20 cellular contexts compared by ENCODE assay signal in the genomic region with DNA sequence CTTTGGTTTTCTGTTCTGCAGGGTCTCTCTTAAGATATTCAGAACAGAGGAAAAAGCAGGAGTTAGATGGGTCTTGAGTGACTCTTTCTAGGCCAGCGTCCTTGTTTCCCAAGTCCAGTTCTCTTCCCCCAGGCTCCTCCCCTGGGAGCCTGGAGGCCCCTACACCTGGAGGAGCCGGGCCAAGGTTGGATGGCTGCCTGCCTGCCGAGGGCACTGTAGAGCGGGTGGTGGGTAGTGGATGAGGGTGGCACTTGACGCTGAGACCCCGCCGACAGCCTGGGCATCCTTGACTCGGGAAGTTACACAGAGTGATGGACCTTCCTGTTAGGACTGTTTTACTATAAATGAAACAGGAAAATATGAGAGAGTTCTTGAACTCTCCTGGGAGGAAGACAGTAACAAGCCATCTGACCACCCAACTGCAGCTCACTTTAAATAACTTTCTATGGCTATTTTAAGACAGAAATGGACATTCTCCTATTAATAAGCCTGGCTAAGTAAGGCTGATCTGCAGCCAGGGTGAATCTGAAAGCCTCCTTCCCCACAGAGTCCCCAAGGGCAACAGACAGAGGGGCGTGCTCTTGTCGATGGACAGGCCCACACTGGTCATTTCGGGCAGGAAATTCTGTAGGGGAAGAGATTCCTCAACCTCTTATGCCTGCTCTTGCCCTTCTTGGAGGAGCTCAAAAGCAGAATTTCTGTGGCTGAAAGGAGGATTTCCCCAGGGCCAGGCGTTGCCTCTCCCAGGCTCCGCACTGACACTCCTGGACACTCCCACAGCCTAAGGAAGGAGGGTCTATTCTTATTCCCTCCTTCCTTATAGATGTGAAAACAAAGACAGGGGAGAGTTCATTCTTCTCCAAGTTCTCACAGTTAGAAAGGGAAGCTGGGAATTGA. TPM values are rescaled to one million over a fixed set of nuclear protein-coding genes. Genes with fewer than 3 reads are reported as not detected.
A peak's percentile ranks its signal among the peaks of the same experiment; 100 is the strongest.
DNase-seq lines count a peak whose midpoint lies in the region; ATAC-seq, FAIRE-seq and TF ChIP-seq lines count a peak whose summit lies in the region.
"Had no signal": no experiment of that assay in that cellular context is flagged by ENCODE, and none has a peak within 500 bp of the region (broad histone marks: within the 10 kb centered on the region; RNA-seq: fewer than 3 reads in every experiment).

No MANE protein-coding gene starts in this region.

- ATAC-seq in HepG2 (no peak), right lobe of liver (no peak), left ventricle myocardium superior (peak; percentile 80)
- ATAC-seq: effector memory CD8-positive, alpha-beta T cell had no signal

- BruUV-seq in HepG2 (replicated peaks; lab: Mats Ljungman, UMichigan), result no TSS peak

- TF ChIP-seq EP300 in HepG2 (IDR thresholded peaks at IDR 0.05; ENCODE audit: low read depth in 2 of 2, low read length in 2 of 2) (no peak), HepG2 (CRISPR knock-in tag; IDR thresholded peaks at IDR 0.05; ENCODE audit: borderline replicate concordance) (no peak)

- WGBS in HepG2 (ENCODE audit: low lambda C conversion rate), result 79% methylated on average over 12 of the region's 13 CpGs
- WGBS in right lobe of liver (ENCODE audit: insufficient coverage, low coverage, low lambda C conversion rate, missing lambda C conversion rate), result 76% methylated on average over 11 of the region's 13 CpGs

- H2AFZ ChIP-seq in HepG2 (ENCODE audit: low read length) (no peak overlapping the region), neural progenitor cell (replicated peaks) (peak overlapping the region; percentile 95)

- FAIRE-seq in HepG2 (lab: Jason Lieb, UNC), result no peak

- peaks cover 3% of the 10 kb centered on the region for H3K9me3 Mint-ChIP-seq in neural progenitor cell
- H3K9me3 Mint-ChIP-seq: activated CD4-positive, alpha-beta T cell treated with anti-CD3 and anti-CD28 coated beads, Interleukin-2, amount 10 ng/mL, durations not matched to agents 7 days and 5 days; effector memory CD8-positive, alpha-beta T cell had no signal

- H3K27me3 ChIP-seq in HepG2 (ENCODE audit: control insufficient read depth in 1 of 2, insufficient read depth in 2 of 2, low read length in 2 of 2) (no peaks in the 10 kb centered on the region), right lobe of liver (no peaks in the 10 kb centered on the region), neural progenitor cell (no peaks in the 10 kb centered on the region)
- H3K27me3 ChIP-seq: gastrocnemius medialis had no signal

- H3F3A ChIP-seq in neural progenitor cell (ENCODE audit: low read depth), result peaks cover 15% of the 10 kb centered on the region

- H3K79me2 ChIP-seq in HepG2 (ENCODE audit: insufficient read depth, low read length) (no peaks in the 10 kb centered on the region), neural progenitor cell (ENCODE audit: low read depth) (no peaks in the 10 kb centered on the region)

- H3K36me3 Mint-ChIP-seq in neural progenitor cell, result no peaks in the 10 kb centered on the region

- H3K4me3 ChIP-seq in HepG2 (replicated peaks in 1 of 3; ENCODE audit: insufficient read depth in 1 of 3, low read depth in 2 of 3, low read length in 3 of 3), result peak overlapping the region in 1 of 3 experiments; percentile 65; a peak in 3 of 6 replicates
- no peak overlapping the region for H3K4me3 ChIP-seq in right lobe of liver
- no peak overlapping the region for H3K4me3 ChIP-seq in neural progenitor cell
- H3K4me3 ChIP-seq: gastrocnemius medialis, prostate gland had no signal

- CTCF ChIA-PET in HepG2 (lab: Yijun Ruan, JAX; ENCODE audit: low intra/inter-chr PET ratio, low total read pairs), result no interaction called here

- intact Hi-C loops in HepG2 (cut with micrococcal nuclease; ENCODE audit: unreplicated experiment) (no loop called here), right lobe of liver (cut with DNase I) (no loop called here), left ventricle myocardium superior (cut with micrococcal nuclease) (no loop called here)

- TF ChIP-seq RAD21 in HepG2 (CRISPR knock-in tag; IDR thresholded peaks at IDR 0.05), result no peak

- peaks cover 30% of the 10 kb centered on the region for H3K4me1 Mint-ChIP-seq in neural progenitor cell
- H3K4me1 Mint-ChIP-seq: activated CD4-positive, alpha-beta T cell treated with anti-CD3 and anti-CD28 coated beads, Interleukin-2, amount 10 ng/mL, durations not matched to agents 7 days and 5 days had no signal

- POLR2A ChIA-PET in HepG2 (lab: Yijun Ruan, JAX), result no interaction called here

- DNase-seq in HepG2 (ENCODE audit: low spot score), result no peak
- DNase-seq in right lobe of liver, result no peak
- no peak for DNase-seq in left ventricle myocardium superior
- peak; percentile 20 for DNase-seq in neural progenitor cell (ENCODE audit: low spot score)
- DNase-seq in NCI-H69 (lab: John Stamatoyannopoulos, UW), result no peak
- no peak for DNase-seq in SIG-M5 treated with dmso at 0.1 percent for 504 hours (lab: John Stamatoyannopoulos, UW; ENCODE audit: unreplicated experiment)
- no peak for DNase-seq in activated T-cell treated with anti-CD3 and anti-CD28 coated beads, Interleukin-2, amount 50 U/mL, for 48 hours
- DNase-seq in NCI-H1436 treated with DMSO at 0.1 percent for 48 hours (lab: John Stamatoyannopoulos, UW), result no peak
- DNase-seq: activated CD4-positive, alpha-beta T cell treated with anti-CD3 and anti-CD28 coated beads, Interleukin-2, amount 10 ng/mL, durations not matched to agents 7 days and 5 days; activated naive CD8-positive, alpha-beta T cell treated with anti-CD3 and anti-CD28 coated beads, Interleukin-2, amount 10 ng/mL, durations not matched to agents 7 days and 5 days; activated T-cell treated with anti-CD3 and anti-CD28 coated beads, Interleukin-2, amount 50 U/mL, for 1 hour; caudate nucleus; DMS53; effector memory CD8-positive, alpha-beta T cell; gastrocnemius medialis; NCI-H187; NCI-H524; OCI-M1; SK-N-SH had no signal

- in situ Hi-C loops in HepG2 (cut with HindIII; ENCODE audit: extremely low pct_ligation_motif_present, low pct_unique_long_range_greater_than_20kb), result no loop called here

- H3K4me1 ChIP-seq in HepG2 (ENCODE audit: insufficient read depth, low read length) (peaks cover 33% of the 10 kb centered on the region), right lobe of liver (peaks cover 0 to 10% (median 0%) of the 10 kb centered on the region in 4 donors), neural progenitor cell (peaks cover 23% of the 10 kb centered on the region)
- H3K4me1 ChIP-seq: prostate gland had no signal

- H3K9ac ChIP-seq in HepG2 (ENCODE audit: insufficient read depth, low read depth, low read length) (no peak overlapping the region), neural progenitor cell (no peak overlapping the region)
- H3K9ac ChIP-seq: SK-N-SH had no signal

- TF ChIP-seq CTCF in HepG2 (CRISPR knock-in tag; IDR thresholded peaks at IDR 0.05) (no peak), right lobe of liver (IDR thresholded peaks at IDR 0.05) (no peak), neural progenitor cell (IDR thresholded peaks at IDR 0.05) (no peak)

- H4K20me1 ChIP-seq in HepG2 (ENCODE audit: insufficient read depth, low read length), result no peaks in the 10 kb centered on the region
- H4K20me1 ChIP-seq in neural progenitor cell (ENCODE audit: low read depth), result no peaks in the 10 kb centered on the region

- H3K27ac ChIP-seq in HepG2 (ENCODE audit: extremely low read length, insufficient read depth, low read length) (no peak overlapping the region), right lobe of liver (no peak overlapping the region), neural progenitor cell (peak overlapping the region; percentile 8)
- H3K27ac ChIP-seq: gastrocnemius medialis had no signal

- H3K27ac Mint-ChIP-seq in neural progenitor cell, result no peak overlapping the region
- H3K27ac Mint-ChIP-seq: activated naive CD8-positive, alpha-beta T cell treated with anti-CD3 and anti-CD28 coated beads, Interleukin-2, amount 10 ng/mL, durations not matched to agents 7 days and 5 days; effector memory CD8-positive, alpha-beta T cell had no signal

- TF ChIP-seq POLR2A in HepG2 (IDR thresholded peaks at IDR 0.05; ENCODE audit: insufficient read depth in 1 of 2, low read depth in 2 of 2, low read length in 2 of 2) (no peak), right lobe of liver (IDR thresholded peaks at IDR 0.05) (no peak)

- peaks cover 7% of the 10 kb centered on the region for H3K27me3 Mint-ChIP-seq in neural progenitor cell (ENCODE audit: insufficient read depth, low read depth)
- H3K27me3 Mint-ChIP-seq: activated CD4-positive, alpha-beta T cell treated with anti-CD3 and anti-CD28 coated beads, Interleukin-2, amount 10 ng/mL, durations not matched to agents 7 days and 5 days; activated naive CD8-positive, alpha-beta T cell treated with anti-CD3 and anti-CD28 coated beads, Interleukin-2, amount 10 ng/mL, durations not matched to agents 7 days and 5 days had no signal

- H3K36me3 ChIP-seq in HepG2 (replicated peaks in 1 of 2; ENCODE audit: control insufficient read depth in 1 of 2, insufficient read depth in 2 of 2, low read length in 2 of 2) (no peaks in the 10 kb centered on the region), right lobe of liver (no peaks in the 10 kb centered on the region), neural progenitor cell (no peaks in the 10 kb centered on the region)
- H3K36me3 ChIP-seq: gastrocnemius medialis, prostate gland had no signal

- H3K4me2 ChIP-seq in HepG2 (ENCODE audit: low read depth, low read length) (peak overlapping the region; percentile 99), neural progenitor cell (peak overlapping the region; percentile 5)
- H3K4me2 ChIP-seq: SK-N-SH had no signal

- H3K9me3 ChIP-seq in HepG2 (ENCODE audit: low read length), result no peaks in the 10 kb centered on the region
- H3K9me3 ChIP-seq in right lobe of liver, result no peaks in the 10 kb centered on the region
- H3K9me3 ChIP-seq in neural progenitor cell (ENCODE audit: low read depth), result no peaks in the 10 kb centered on the region
- H3K9me3 ChIP-seq: gastrocnemius medialis, prostate gland, SK-N-SH had no signal

- no peak overlapping the region for H3K4me3 Mint-ChIP-seq in neural progenitor cell
- H3K4me3 Mint-ChIP-seq: activated CD4-positive, alpha-beta T cell treated with anti-CD3 and anti-CD28 coated beads, Interleukin-2, amount 10 ng/mL, durations not matched to agents 7 days and 5 days; activated naive CD8-positive, alpha-beta T cell treated with anti-CD3 and anti-CD28 coated beads, Interleukin-2, amount 10 ng/mL, durations not matched to agents 7 days and 5 days; effector memory CD8-positive, alpha-beta T cell had no signal

RNA-seq across cellular contexts. Expression of a gene that starts 17.7 kb away (rescaled TPM):
- total RNA-seq in HepG2 (2016; rRNA removed; fragmentation: Illumina TruSeq; extraction: Trizol), result 25.7 and 28.8 TPM in 2 replicates
- 8.0 and 8.5 TPM in 2 replicates for total RNA-seq in HepG2 (2016; cell fraction: cytosol; rRNA removed; fragmentation: Illumina TruSeq; extraction: Trizol; ENCODE audit: low read depth)
- total RNA-seq in HepG2 (2016; cell fraction: insoluble cytoplasmic fraction; rRNA removed; fragmentation: Illumina TruSeq; extraction: Trizol), result 25.9 and 29.8 TPM in 2 replicates
- total RNA-seq in HepG2 (2016; cell fraction: membrane; rRNA removed; fragmentation: Illumina TruSeq; extraction: Trizol), result 21.3 and 22.4 TPM in 2 replicates
- total RNA-seq in HepG2 (2016; cell fraction: nucleus; rRNA removed; fragmentation: Illumina TruSeq; extraction: Trizol), result 17.2 and 19.3 TPM in 2 replicates
- 10.9 and 16.1 TPM in 2 replicates for polyA plus RNA-seq in HepG2 (2011; rRNA removed)
- 8.1 and 12.4 TPM in 2 replicates for polyA plus RNA-seq in HepG2 (2011; cell fraction: cytosol; rRNA removed)
- polyA plus RNA-seq in HepG2 (2011; cell fraction: nucleus; rRNA removed), result 7.0 and 9.0 TPM in 2 replicates
- 5.0 and 7.0 TPM in 2 replicates for polyA plus RNA-seq in HepG2 (2012)
- 4.5 and 5.1 TPM in 2 replicates for polyA plus RNA-seq in HepG2 (2016; cell fraction: cytosol; fragmentation: Illumina TruSeq; extraction: Trizol; ENCODE audit: low read depth)
- polyA plus RNA-seq in HepG2 (2016; cell fraction: insoluble cytoplasmic fraction; fragmentation: Illumina TruSeq; extraction: Trizol; ENCODE audit: low read depth), result 23.3 and 29.4 TPM in 2 replicates
- 12.8 and 13.9 TPM in 2 replicates for polyA plus RNA-seq in HepG2 (2016; cell fraction: membrane; fragmentation: Illumina TruSeq; extraction: Trizol; ENCODE audit: low read depth)
- polyA plus RNA-seq in HepG2 (2016; cell fraction: nucleus; fragmentation: Illumina TruSeq; extraction: Trizol; ENCODE audit: insufficient read depth, low read depth), result 24.3 and 25.9 TPM in 2 replicates
- polyA minus RNA-seq in HepG2 (2011; rRNA and poly(A)+ RNA removed; ENCODE audit: low replicate concordance), result 40.6 TPM in 1 of 2 replicates, not detected in the other
- polyA minus RNA-seq in HepG2 (2011; cell fraction: cytosol; rRNA and poly(A)+ RNA removed), result 11.2 and 15.2 TPM in 2 replicates
- polyA minus RNA-seq in HepG2 (2011; cell fraction: nucleus; rRNA and poly(A)+ RNA removed), result 13.4 and 15.2 TPM in 2 replicates
- total RNA-seq in right lobe of liver, result 1 to 10 TPM in 4 of 6 experiments, under 1 TPM in 2; 0.18 to 6.7 (median 1.3) TPM
- 0.25 TPM for total RNA-seq in left ventricle myocardium superior
- total RNA-seq in neural progenitor cell (ENCODE audit: low replicate concordance), result 0.40 TPM in 1 of 2 replicates, not detected in the other
- total RNA-seq: activated CD4-positive, alpha-beta T cell treated with anti-CD3 and anti-CD28 coated beads, Interleukin-2, amount 10 ng/mL, durations not matched to agents 7 days and 5 days; activated naive CD8-positive, alpha-beta T cell treated with anti-CD3 and anti-CD28 coated beads, Interleukin-2, amount 10 ng/mL, durations not matched to agents 7 days and 5 days had no signal
- polyA plus RNA-seq: SK-N-SH had no signal
